10 cellular contexts compared by ENCODE assay signal in the genomic region with DNA sequence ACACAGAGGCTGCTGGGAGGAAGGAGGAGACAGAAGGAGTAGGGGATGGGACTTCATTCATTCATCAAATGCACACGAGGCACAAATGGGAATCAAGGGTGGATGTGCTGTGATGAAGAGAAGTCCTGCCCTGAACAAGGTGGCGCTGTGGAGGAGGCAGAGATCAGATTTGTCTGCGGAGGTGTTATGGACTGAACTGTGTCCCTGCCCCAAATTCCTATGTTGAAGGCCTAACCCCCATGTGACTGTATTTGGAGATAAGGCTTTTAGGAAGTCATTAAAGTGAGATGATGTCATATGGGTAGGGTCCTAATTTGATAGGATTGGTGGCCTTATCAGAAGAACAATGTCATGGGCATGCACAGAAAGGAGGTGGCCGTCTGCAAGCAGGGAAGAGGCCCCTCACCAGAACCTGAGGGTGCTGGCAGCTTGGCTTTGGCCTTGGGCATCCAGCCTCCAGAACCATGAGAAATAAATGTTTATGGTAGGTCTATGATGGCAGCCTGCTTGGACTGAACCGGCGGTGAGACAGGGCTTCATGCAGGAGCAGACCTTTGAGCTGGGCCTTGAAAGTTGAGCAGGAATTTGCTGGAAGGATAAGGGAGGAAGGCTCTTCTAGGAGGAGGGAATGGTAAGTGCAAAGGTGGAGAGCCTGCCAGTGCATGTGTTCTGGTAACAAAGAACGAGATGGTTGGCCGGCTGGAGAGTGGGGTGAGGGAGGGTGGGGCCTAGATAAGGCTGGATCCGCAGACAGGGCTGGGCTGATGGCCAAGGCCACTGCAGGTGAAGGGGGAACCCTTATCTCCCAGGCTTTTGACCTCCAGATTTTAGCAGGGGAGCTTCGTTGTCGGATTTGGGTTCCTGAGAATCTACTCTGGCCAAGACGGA. TPM values are rescaled to one million over a fixed set of nuclear protein-coding genes. Genes with fewer than 3 reads are reported as not detected.
DNase-seq lines count a peak whose midpoint lies in the region; ATAC-seq and TF ChIP-seq lines count a peak whose summit lies in the region.
"Had no signal": no experiment of that assay in that cellular context is flagged by ENCODE, and none has a peak within 500 bp of the region (broad histone marks: within the 10 kb centered on the region; RNA-seq: fewer than 3 reads in every experiment).

No MANE protein-coding gene starts in this region.

- H3K4me1 Mint-ChIP-seq in activated T-cell treated with anti-CD3 and anti-CD28 coated beads, Interleukin-2, amount 50 U/mL, for 72 hours (ENCODE audit: low read depth), result no peaks in the 10 kb centered on the region
- H3K4me1 Mint-ChIP-seq in Calu3 (ENCODE audit: low read depth, unreplicated experiment), result peaks cover 14% of the 10 kb centered on the region
- H3K4me1 Mint-ChIP-seq in activated T-helper 17 cell treated with anti-CD3 and anti-CD28 coated beads, Interleukin-2, amount 50 U/mL, for 72 hours, result no peaks in the 10 kb centered on the region

- H3K36me3 Mint-ChIP-seq in activated T-cell treated with anti-CD3 and anti-CD28 coated beads, Interleukin-2, amount 50 U/mL, for 72 hours (ENCODE audit: insufficient read depth in 2 of 2), result no peaks in the 10 kb centered on the region
- H3K36me3 Mint-ChIP-seq in Calu3 (ENCODE audit: insufficient read depth, unreplicated experiment), result peaks cover 18% of the 10 kb centered on the region
- H3K36me3 Mint-ChIP-seq in activated T-helper 17 cell treated with anti-CD3 and anti-CD28 coated beads, Interleukin-2, amount 50 U/mL, for 72 hours (ENCODE audit: low read depth), result no peaks in the 10 kb centered on the region

- DNase-seq in OCI-LY7 (ENCODE audit: low spot score) (peak; percentile 14), hepatic stellate cell (ENCODE audit: low spot score) (peak; percentile 2), gastrocnemius medialis (peak in 1 of 2 donors; percentile 10), Calu3 (no peak)
- no peak for DNase-seq in activated T-cell treated with anti-CD3 and anti-CD28 coated beads, Interleukin-2, amount 50 U/mL, for 72 hours
- DNase-seq: amygdala, NCI-H2107 had no signal

- intact Hi-C loops in OCI-LY7 (cut with micrococcal nuclease; ENCODE audit: unreplicated experiment) (no loop called here), gastrocnemius medialis (cut with DNase I; ENCODE audit: low total_unique reads) (loop anchor here (5.0 to 10.0 kb wide), 6 partner anchors 63 to 950 kb away; a partner anchor contains a TSS), Calu3 (cut with micrococcal nuclease; ENCODE audit: unreplicated experiment) (loop anchor here (5.0 kb wide), 2 partner anchors 67 to 68 kb away; a partner anchor contains a TSS)

- H3K27ac ChIP-seq in OCI-LY7 (ENCODE audit: low read depth, low read length, poor library complexity, severe bottlenecking) (no peak overlapping the region), gastrocnemius medialis (peak overlapping the region; percentile 92 to 99 (median 96))

- H3K4me3 Mint-ChIP-seq in activated T-cell treated with anti-CD3 and anti-CD28 coated beads, Interleukin-2, amount 50 U/mL, for 72 hours, result no peak overlapping the region
- no peak overlapping the region for H3K4me3 Mint-ChIP-seq in Calu3 (ENCODE audit: low read depth, unreplicated experiment)
- H3K4me3 Mint-ChIP-seq in activated T-helper 17 cell treated with anti-CD3 and anti-CD28 coated beads, Interleukin-2, amount 50 U/mL, for 72 hours, result no peak overlapping the region

- in situ Hi-C loops in gastrocnemius medialis (cut with MboI; ENCODE audit: low sequenced_read_pairs in 4 of 4), result loop anchor here in 1 of 4 donors (10.0 kb wide), 1 partner anchor 80 kb away; no protein-coding TSS in a partner anchor

- BruUV-seq in OCI-LY7 (replicated peaks; lab: Mats Ljungman, UMichigan), result no TSS peak
- no TSS peak for BruUV-seq in Calu3 (replicated peaks; lab: Mats Ljungman, UMichigan)

- H2AFZ ChIP-seq in OCI-LY7 (ENCODE audit: low read length), result no peak overlapping the region

- H3K9me3 Mint-ChIP-seq in activated T-cell treated with anti-CD3 and anti-CD28 coated beads, Interleukin-2, amount 50 U/mL, for 72 hours, result no peaks in the 10 kb centered on the region
- H3K9me3 Mint-ChIP-seq in Calu3 (ENCODE audit: low read depth, unreplicated experiment), result no peaks in the 10 kb centered on the region
- no peaks in the 10 kb centered on the region for H3K9me3 Mint-ChIP-seq in activated T-helper 17 cell treated with anti-CD3 and anti-CD28 coated beads, Interleukin-2, amount 50 U/mL, for 72 hours

- H3K9me3 ChIP-seq in OCI-LY7 (ENCODE audit: low read length) (no peaks in the 10 kb centered on the region), gastrocnemius medialis (no peaks in the 10 kb centered on the region)

- ATAC-seq in gastrocnemius medialis, result no peak
- no peak for ATAC-seq in activated T-cell treated with anti-CD3 and anti-CD28 coated beads, Interleukin-2, amount 50 U/mL, for 72 hours (replicated peaks in 1 of 2)
- ATAC-seq in HG02973 (IDR thresholded peaks at IDR 0.05; ENCODE audit: unreplicated experiment), result no peak
- ATAC-seq in activated T-helper 17 cell treated with anti-CD3 and anti-CD28 coated beads, Interleukin-2, amount 50 U/mL, for 72 hours (replicated peaks), result no peak

- CTCF ChIA-PET in OCI-LY7 (lab: Charles Lee; ENCODE audit: unreplicated experiment), result no interaction called here
- CTCF ChIA-PET in Calu3 (lab: Charles Lee), result no interaction called here

- H3K27me3 Mint-ChIP-seq in activated T-cell treated with anti-CD3 and anti-CD28 coated beads, Interleukin-2, amount 50 U/mL, for 72 hours (ENCODE audit: low read depth), result peaks cover 47% of the 10 kb centered on the region
- peaks cover 69% of the 10 kb centered on the region for H3K27me3 Mint-ChIP-seq in Calu3 (ENCODE audit: unreplicated experiment)
- peaks cover 7% of the 10 kb centered on the region for H3K27me3 Mint-ChIP-seq in activated T-helper 17 cell treated with anti-CD3 and anti-CD28 coated beads, Interleukin-2, amount 50 U/mL, for 72 hours

- peaks cover 4% of the 10 kb centered on the region for H3K4me1 ChIP-seq in OCI-LY7 (ENCODE audit: insufficient read depth, low read length, poor library complexity, severe bottlenecking)
- peaks cover 32 to 37% of the 10 kb centered on the region in 2 donors for H3K4me1 ChIP-seq in gastrocnemius medialis

- H3K4me2 ChIP-seq in OCI-LY7 (ENCODE audit: low read length), result no peak overlapping the region

- H3K79me2 ChIP-seq in OCI-LY7 (ENCODE audit: insufficient read depth, low read depth, low read length), result no peaks in the 10 kb centered on the region

- POLR2A ChIA-PET in OCI-LY7 (lab: Charles Lee), result interaction anchor here (0.6 kb wide), 1 partner anchor 65 kb away, joined by 5 read pairs; no protein-coding TSS in a partner anchor

- H3K9me2 ChIP-seq in OCI-LY7 (ENCODE audit: insufficient read depth, low read length), result no peaks in the 10 kb centered on the region

- no peak overlapping the region for H3K4me3 ChIP-seq in OCI-LY7 (ENCODE audit: low read depth, low read length, poor library complexity, severe bottlenecking)
- no peak overlapping the region for H3K4me3 ChIP-seq in gastrocnemius medialis

- H3K27ac Mint-ChIP-seq in activated T-cell treated with anti-CD3 and anti-CD28 coated beads, Interleukin-2, amount 50 U/mL, for 72 hours, result no peak overlapping the region
- no peak overlapping the region for H3K27ac Mint-ChIP-seq in Calu3 (ENCODE audit: unreplicated experiment)
- no peak overlapping the region for H3K27ac Mint-ChIP-seq in activated T-helper 17 cell treated with anti-CD3 and anti-CD28 coated beads, Interleukin-2, amount 50 U/mL, for 72 hours

- TF ChIP-seq POLR2A in gastrocnemius medialis (IDR thresholded peaks at IDR 0.05), result no peak

- no peaks in the 10 kb centered on the region; the same call in 1 of the 2 replicates for H4K20me1 ChIP-seq in OCI-LY7 (ENCODE audit: insufficient read depth, low read length)

- no peaks in the 10 kb centered on the region for H3K27me3 ChIP-seq in gastrocnemius medialis

- no peaks in the 10 kb centered on the region for H3K36me3 ChIP-seq in OCI-LY7 (ENCODE audit: insufficient read depth, low read length)
- H3K36me3 ChIP-seq in gastrocnemius medialis, result no peaks in the 10 kb centered on the region

- TF ChIP-seq CTCF in GM12873 (IDR thresholded peaks at IDR 0.05; ENCODE audit: insufficient read depth, low read depth, low read length, missing control alignments) (peak; percentile 27), OCI-LY7 (conservative IDR thresholded peaks at IDR 0.05; ENCODE audit: low read length) (peak; percentile 62), gastrocnemius medialis (IDR thresholded peaks at IDR 0.05 in 4 of 5, conservative IDR thresholded peaks at IDR 0.05 in 1 of 5) (no peak), Calu3 (IDR thresholded peaks at IDR 0.05; ENCODE audit: unreplicated experiment) (no peak)

RNA-seq across cellular contexts. Expression of a gene that starts 2.7 kb away (rescaled TPM):
- total RNA-seq in OCI-LY7 (2014; rRNA removed; shearing (Covaris generic)), result 2.1 and 2.8 TPM in 2 replicates
- total RNA-seq in OCI-LY7 (2022) (1.8 and 2.5 TPM in 2 replicates), gastrocnemius medialis (10 to 100 TPM; 11.9 to 29.9 (median 25.5) TPM), Calu3 (2022) (1.2 and 1.8 TPM in 2 replicates)
- 1 to 10 TPM in 1 of 2 donors, under 1 TPM in 1; 0.82 to 1.0 TPM for total RNA-seq in activated T-cell treated with anti-CD3 and anti-CD28 coated beads, Interleukin-2, amount 50 U/mL, for 72 hours
- under 1 TPM; 0.21 to 0.26 TPM for total RNA-seq in activated T-helper 17 cell treated with anti-CD3 and anti-CD28 coated beads, Interleukin-2, amount 50 U/mL, for 72 hours

Comparison
In these comparisons a context has a peak if more than half of its experiments do, and no peak if none do; other contexts are left out.
1. CTCF ChIP-seq: peak in GM12873 (single experiment) and OCI-LY7 (single experiment); none in gastrocnemius medialis (0 of 5) and Calu3 (single experiment).
2. DNase-seq: peak in OCI-LY7 (single experiment) and hepatic stellate cell (single experiment); none in activated T-cell treated with anti-CD3 and anti-CD28 coated beads, Interleukin-2, amount 50 U/mL, for 72 hours (0 of 2) and Calu3 (single experiment).